8 cellular contexts compared by ENCODE assay signal in genomic region chr13:114176359-114176902, GRCh38. TPM values are rescaled to one million over a fixed set of nuclear protein-coding genes. Genes with fewer than 3 reads are reported as not detected.
"Had no signal": no experiment of that assay in that cellular context is flagged by ENCODE, and none has a peak within 500 bp of the region (broad histone marks: within the 10 kb centered on the region; RNA-seq: fewer than 3 reads in every experiment).

No MANE protein-coding gene starts in this region.

RNA-seq across cellular contexts. Expression of gene CFAP97D2, which starts 2.6 kb away (rescaled TPM):
- total RNA-seq: activated CD4-positive, alpha-beta memory T cell treated with anti-CD3 and anti-CD28 coated beads, Interleukin-2, amount 10 ng/mL, durations not matched to agents 7 days and 5 days; activated CD8-positive, alpha-beta memory T cell treated with anti-CD3 and anti-CD28 coated beads, Interleukin-2, amount 10 ng/mL, durations not matched to agents 7 days and 5 days; activated T-helper 17 cell treated with anti-CD3 and anti-CD28 coated beads, Interleukin-2, amount 50 U/mL, for 72 hours; ascending aorta; cardiac septum; LHCN-M2; NCI-H460; RPMI7951 had no signal
